In the genomic region with DNA sequence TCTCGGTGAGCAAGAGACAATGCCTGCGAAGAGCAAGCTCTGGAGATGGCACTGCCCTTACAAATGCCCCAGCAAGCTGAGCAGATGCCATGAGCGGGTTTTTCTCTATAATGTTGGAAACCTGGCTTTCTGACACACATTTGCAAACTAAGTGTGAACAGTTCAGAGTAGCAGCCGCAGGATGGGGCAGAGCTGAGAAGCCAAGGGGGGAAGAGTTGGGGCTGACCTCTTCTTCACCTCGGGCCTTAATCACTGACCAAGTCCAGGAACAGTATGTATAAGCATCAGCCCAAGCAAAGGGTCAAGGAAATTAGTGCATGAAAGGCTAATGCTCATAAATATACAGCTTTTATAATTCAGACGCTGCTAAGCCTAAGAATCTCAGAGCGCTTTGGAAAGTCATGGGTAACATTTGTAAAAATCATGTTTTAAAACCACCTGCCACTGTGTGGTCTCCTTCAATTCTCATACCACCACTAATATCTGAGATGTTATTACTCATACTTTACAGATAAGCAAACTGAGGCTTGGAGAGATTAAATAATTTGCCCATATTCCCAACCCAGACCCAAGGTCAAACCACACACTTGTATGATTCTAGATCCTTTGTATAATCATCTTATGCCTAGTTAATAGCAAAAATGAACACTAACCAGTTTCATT, we compare ENCODE assay signal across 15 cellular contexts.
DNase-seq lines count a peak whose midpoint lies in the region; ATAC-seq and TF ChIP-seq lines count a peak whose summit lies in the region.
"Had no signal": no experiment of that assay in that cellular context is flagged by ENCODE, and none has a peak within 500 bp of the region (broad histone marks: within the 10 kb centered on the region; RNA-seq: fewer than 3 reads in every experiment).

No MANE protein-coding gene starts in this region.

- no peak for TF ChIP-seq CTCF in activated B cell treated with CpG ODN at 0.5 μM for 24 hours (IDR thresholded peaks at IDR 0.05)
- TF ChIP-seq CTCF in fibroblast of villous mesenchyme (IDR thresholded peaks at IDR 0.05; ENCODE audit: insufficient read depth, low read depth, low read length) = no peak
- no peak for TF ChIP-seq CTCF in spleen (IDR thresholded peaks at IDR 0.05 in 8 of 11, conservative IDR thresholded peaks at IDR 0.05 in 3 of 11)

- intact Hi-C loops in activated B cell treated with CpG ODN at 0.5 μM for 24 hours (cut with micrococcal nuclease) (loop anchor here (10.0 kb wide), 1 partner anchor 605 kb away; the partner anchor contains the start of gene FOXP1), spleen (cut with DNase I; ENCODE audit: low total_unique reads) (no loop called here)

- WGBS in spleen, 5 donors = 85 to 95% (median 92%) methylated on average over 6 to 7 of the region's 7 CpGs

- no peak for ATAC-seq in activated B cell treated with CpG ODN at 0.5 μM for 24 hours (ENCODE audit: low read depth)
- ATAC-seq: A549 had no signal

- peaks cover 0 to 87% (median 50%) of the 10 kb centered on the region in 6 donors for H3K36me3 ChIP-seq in spleen
- H3K36me3 ChIP-seq: uterus had no signal

- no peak overlapping the region for H3K4me3 ChIP-seq in fibroblast of villous mesenchyme (ENCODE audit: low read depth, low read length)
- H3K4me3 ChIP-seq in spleen = no peak overlapping the region
- H3K4me3 ChIP-seq: A549, right atrium auricular region, uterus had no signal

- peaks cover 15 to 46% (median 26%) of the 10 kb centered on the region in 6 donors for H3K4me1 ChIP-seq in spleen
- H3K4me1 ChIP-seq: uterus had no signal

- H3K27me3 ChIP-seq in spleen (replicated peaks in 1 of 7) = no peaks in the 10 kb centered on the region
- H3K27me3 ChIP-seq: right atrium auricular region, uterus had no signal

- TF ChIP-seq POLR2A in spleen (IDR thresholded peaks at IDR 0.05) = no peak

- H3K4me3 Mint-ChIP-seq in activated CD4-positive, alpha-beta T cell treated with anti-CD3 and anti-CD28 coated beads, Interleukin-2, amount 10 ng/mL, durations not matched to agents 7 days and 5 days = no peak overlapping the region
- H3K4me3 Mint-ChIP-seq in activated B cell treated with CpG ODN at 0.5 μM for 24 hours = no peak overlapping the region

- H3K36me3 Mint-ChIP-seq in activated CD4-positive, alpha-beta T cell treated with anti-CD3 and anti-CD28 coated beads, Interleukin-2, amount 10 ng/mL, durations not matched to agents 7 days and 5 days (ENCODE audit: low read depth) = peaks cover 85% of the 10 kb centered on the region
- H3K36me3 Mint-ChIP-seq in activated B cell treated with CpG ODN at 0.5 μM for 24 hours (ENCODE audit: low read depth) = peaks cover 94% of the 10 kb centered on the region

- H3K4me1 Mint-ChIP-seq in activated CD4-positive, alpha-beta T cell treated with anti-CD3 and anti-CD28 coated beads, Interleukin-2, amount 10 ng/mL, durations not matched to agents 7 days and 5 days = peaks cover 52% of the 10 kb centered on the region
- peaks cover 21% of the 10 kb centered on the region for H3K4me1 Mint-ChIP-seq in activated B cell treated with CpG ODN at 0.5 μM for 24 hours

- peak overlapping the region in 7 of 8 donors; percentile 47 to 81 (median 78) for H3K27ac ChIP-seq in spleen

- POLR2A ChIA-PET in activated CD4-positive, alpha-beta T cell treated with anti-CD3 and anti-CD28 coated beads, Interleukin-2, amount 10 ng/mL, durations not matched to agents 7 days and 5 days (lab: Charles Lee) = interaction anchor here (0.5 kb wide), 1 partner anchor 92 kb away, joined by 3 read pairs; no protein-coding TSS in a partner anchor
- POLR2A ChIA-PET in activated B cell treated with CpG ODN at 0.5 μM for 24 hours (lab: Charles Lee) = interaction anchor here (0.7 to 0.8 kb wide), 2 partner anchors 23 to 1647 kb away, joined by 3 to 4 read pairs; no protein-coding TSS in a partner anchor

- no peak for DNase-seq in activated CD4-positive, alpha-beta T cell treated with anti-CD3 and anti-CD28 coated beads, Interleukin-2, amount 10 ng/mL, durations not matched to agents 7 days and 5 days
- DNase-seq in activated CD4-positive, alpha-beta T cell treated with anti-CD3 and anti-CD28 coated beads, Interleukin-2, amount 50 U/mL, for 48 hours = no peak
- no peak for DNase-seq in activated B cell treated with CpG ODN at 0.5 μM for 24 hours
- peak; percentile 68 for DNase-seq in fibroblast of villous mesenchyme (ENCODE audit: low read depth)
- DNase-seq in spleen = no peak
- DNase-seq in NCI-H748 treated with DMSO at 0.1 percent for 48 hours (lab: John Stamatoyannopoulos, UW) = no peak
- DNase-seq in OCI-M2 (lab: John Stamatoyannopoulos, UW; ENCODE audit: unreplicated experiment) = no peak
- DNase-seq in HuH-7.5 (ENCODE audit: low spot score) = no peak
- DNase-seq: midbrain, NCI-H1417, NCI-H510A treated with DMSO at 0.1 percent for 48 hours, uterus had no signal

- CTCF ChIA-PET in activated CD4-positive, alpha-beta T cell treated with anti-CD3 and anti-CD28 coated beads, Interleukin-2, amount 10 ng/mL, durations not matched to agents 7 days and 5 days (lab: Charles Lee) = no interaction called here
- CTCF ChIA-PET in activated B cell treated with CpG ODN at 0.5 μM for 24 hours (lab: Charles Lee) = interaction anchor here (0.5 kb wide), 1 partner anchor 34 kb away, joined by 3 read pairs; no protein-coding TSS in a partner anchor

- H3K27me3 Mint-ChIP-seq in activated CD4-positive, alpha-beta T cell treated with anti-CD3 and anti-CD28 coated beads, Interleukin-2, amount 10 ng/mL, durations not matched to agents 7 days and 5 days = no peaks in the 10 kb centered on the region
- no peaks in the 10 kb centered on the region for H3K27me3 Mint-ChIP-seq in activated B cell treated with CpG ODN at 0.5 μM for 24 hours

- peaks cover 11% of the 10 kb centered on the region for H3K9me3 Mint-ChIP-seq in activated CD4-positive, alpha-beta T cell treated with anti-CD3 and anti-CD28 coated beads, Interleukin-2, amount 10 ng/mL, durations not matched to agents 7 days and 5 days
- no peaks in the 10 kb centered on the region for H3K9me3 Mint-ChIP-seq in activated B cell treated with CpG ODN at 0.5 μM for 24 hours
- H3K9me3 Mint-ChIP-seq: T-helper 2 cell treated with Interferon-gamma antibody and Interleukin-4, amounts not matched to agents 5 μg/mL and 100 μg/mL, for 36 hours had no signal

- peak overlapping the region; percentile 50 for H3K27ac Mint-ChIP-seq in activated CD4-positive, alpha-beta T cell treated with anti-CD3 and anti-CD28 coated beads, Interleukin-2, amount 10 ng/mL, durations not matched to agents 7 days and 5 days
- H3K27ac Mint-ChIP-seq in activated B cell treated with CpG ODN at 0.5 μM for 24 hours = peak overlapping the region; percentile 41

- H3K9me3 ChIP-seq in spleen = no peaks in the 10 kb centered on the region
- H3K9me3 ChIP-seq: A549, right atrium auricular region, uterus had no signal
